ENCODE assay signal across 8 cellular contexts in the genomic region with DNA sequence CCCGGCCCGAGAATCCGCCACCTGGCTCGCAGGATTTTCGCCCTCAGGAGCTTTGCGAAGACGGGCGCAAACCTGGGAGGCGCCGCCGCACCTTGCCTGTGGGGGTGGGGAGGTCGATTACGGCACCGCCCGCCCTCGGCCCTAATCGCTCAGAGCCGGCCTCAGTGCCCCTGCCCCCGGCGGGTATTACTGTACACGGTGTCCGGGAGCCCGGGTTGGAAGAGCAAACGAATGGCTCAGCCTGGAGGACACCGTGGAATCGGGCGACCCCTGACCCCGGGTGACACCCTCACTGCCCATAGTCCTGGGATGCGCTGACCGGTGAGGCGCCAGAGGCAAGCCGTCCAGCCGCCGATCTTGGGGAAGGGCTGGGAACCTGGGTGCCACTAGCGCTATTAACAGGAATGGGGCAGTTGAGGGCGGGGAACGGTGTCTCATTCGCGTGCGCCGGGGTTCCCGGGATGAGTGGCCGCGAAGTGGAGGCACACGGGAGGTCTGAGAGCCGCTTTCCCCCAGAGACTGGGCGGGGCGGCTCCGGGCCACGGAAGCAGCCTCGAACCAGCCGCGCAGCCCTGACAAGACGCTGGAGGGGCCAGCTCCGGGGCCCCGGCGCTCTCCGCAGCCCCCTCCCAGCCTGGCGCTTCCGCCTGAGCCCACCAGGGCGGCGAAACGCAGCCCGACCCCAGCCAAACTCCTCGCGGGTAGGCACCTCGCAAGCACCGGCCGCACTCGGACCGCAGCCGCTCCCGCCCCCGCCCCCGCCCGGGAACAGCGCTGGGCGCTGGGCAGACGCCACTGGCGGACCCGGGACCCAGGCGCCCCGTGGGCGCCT.
DNase-seq lines count a peak whose midpoint lies in the region; ATAC-seq and TF ChIP-seq lines count a peak whose summit lies in the region.

No MANE protein-coding gene starts in this region.

- H3K27ac ChIP-seq in CD8-positive, alpha-beta T cell (ENCODE audit: low read depth, low read length): no peak overlapping the region
- H3K27ac ChIP-seq in lung (ENCODE audit: low read depth in 1 of 2, low read length in 1 of 2): no peak overlapping the region

- no peaks in the 10 kb centered on the region for H3K9me3 Mint-ChIP-seq in CD8-positive, alpha-beta T cell
- no peaks in the 10 kb centered on the region for H3K9me3 Mint-ChIP-seq in activated T-helper 1 cell treated with anti-CD3 and anti-CD28 coated beads, Interleukin-12 subunit alpha, Interleukin-12 subunit beta, Interleukin-2, Interleukin-4 antibody, amounts not matched to agents 30 ng/mL and 10 ng/mL and 1 ng/mL, durations not matched to agents 14 hours and 24 hours and 36 hours

- 3 to 4% methylated on average over 67 to 84 of the region's 84 CpGs for WGBS in lung, 2 donors

- intact Hi-C loops in CD8-positive, alpha-beta T cell (cut with DNase I, micrococcal nuclease): no loop called here
- intact Hi-C loops in activated T-helper 1 cell treated with anti-CD3 and anti-CD28 coated beads, Interleukin-12 subunit alpha, Interleukin-12 subunit beta, Interleukin-2, Interleukin-4 antibody, amounts not matched to agents 30 ng/mL and 10 ng/mL and 1 ng/mL, durations not matched to agents 14 hours and 24 hours and 36 hours (cut with micrococcal nuclease): no loop called here

- no peak overlapping the region for H3K27ac Mint-ChIP-seq in CD8-positive, alpha-beta T cell
- no peak overlapping the region for H3K27ac Mint-ChIP-seq in activated T-helper 1 cell treated with anti-CD3 and anti-CD28 coated beads, Interleukin-12 subunit alpha, Interleukin-12 subunit beta, Interleukin-2, Interleukin-4 antibody, amounts not matched to agents 30 ng/mL and 10 ng/mL and 1 ng/mL, durations not matched to agents 14 hours and 24 hours and 36 hours

- H3K9me3 ChIP-seq in CD8-positive, alpha-beta T cell (ENCODE audit: low read length): no peaks in the 10 kb centered on the region
- H3K9me3 ChIP-seq in lung (ENCODE audit: control insufficient read depth in 2 of 2, insufficient read depth in 1 of 2, low read length in 1 of 2): no peaks in the 10 kb centered on the region

- no peaks in the 10 kb centered on the region for H3K36me3 Mint-ChIP-seq in CD8-positive, alpha-beta T cell
- peaks cover 2% of the 10 kb centered on the region for H3K36me3 Mint-ChIP-seq in activated T-helper 1 cell treated with anti-CD3 and anti-CD28 coated beads, Interleukin-12 subunit alpha, Interleukin-12 subunit beta, Interleukin-2, Interleukin-4 antibody, amounts not matched to agents 30 ng/mL and 10 ng/mL and 1 ng/mL, durations not matched to agents 14 hours and 24 hours and 36 hours (ENCODE audit: low read depth)

- peak overlapping the region; percentile 60 for H3K4me3 ChIP-seq in CD8-positive, alpha-beta T cell (ENCODE audit: low read depth, low read length)
- H3K4me3 ChIP-seq in lung: peak overlapping the region; percentile 33

- CTCF ChIA-PET in CD8-positive, alpha-beta T cell (lab: Charles Lee): no interaction called here

- H3K36me3 ChIP-seq in CD8-positive, alpha-beta T cell (ENCODE audit: insufficient read depth, low read length): no peaks in the 10 kb centered on the region
- no peaks in the 10 kb centered on the region for H3K36me3 ChIP-seq in lung (ENCODE audit: control insufficient read depth in 2 of 2, insufficient read depth in 2 of 2, low read length in 2 of 2)

- peaks cover 30% of the 10 kb centered on the region for H3K4me1 Mint-ChIP-seq in CD8-positive, alpha-beta T cell (ENCODE audit: low read depth)
- H3K4me1 Mint-ChIP-seq in activated T-helper 1 cell treated with anti-CD3 and anti-CD28 coated beads, Interleukin-12 subunit alpha, Interleukin-12 subunit beta, Interleukin-2, Interleukin-4 antibody, amounts not matched to agents 30 ng/mL and 10 ng/mL and 1 ng/mL, durations not matched to agents 14 hours and 24 hours and 36 hours (ENCODE audit: low read depth): peaks cover 21% of the 10 kb centered on the region

- DNase-seq in CD8-positive, alpha-beta T cell: no peak
- no peak for DNase-seq in activated T-helper 1 cell treated with anti-CD3 and anti-CD28 coated beads, Interleukin-12 subunit alpha, Interleukin-12 subunit beta, Interleukin-2, Interleukin-4 antibody, amounts not matched to agents 30 ng/mL and 10 ng/mL and 1 ng/mL, durations not matched to agents 14 hours and 24 hours and 36 hours (ENCODE audit: low spot score)
- DNase-seq in lung (ENCODE audit: low spot score) (no peak), HCEC 1CT (no peak), superior temporal gyrus (ENCODE audit: extremely low spot score) (no peak)

- peak; percentile 1 for ATAC-seq in CD8-positive, alpha-beta T cell
- ATAC-seq in HG02852 (IDR thresholded peaks at IDR 0.05; ENCODE audit: unreplicated experiment) (peak; percentile 12), lung (ENCODE audit: insufficient read depth, low FRiP score) (no peak), GM21447 (IDR thresholded peaks at IDR 0.05; ENCODE audit: unreplicated experiment) (no peak), GM19452 (IDR thresholded peaks at IDR 0.05; ENCODE audit: unreplicated experiment) (no peak)

- H3K4me3 Mint-ChIP-seq in CD8-positive, alpha-beta T cell: peak overlapping the region; percentile 45
- peak overlapping the region; percentile 30 for H3K4me3 Mint-ChIP-seq in activated T-helper 1 cell treated with anti-CD3 and anti-CD28 coated beads, Interleukin-12 subunit alpha, Interleukin-12 subunit beta, Interleukin-2, Interleukin-4 antibody, amounts not matched to agents 30 ng/mL and 10 ng/mL and 1 ng/mL, durations not matched to agents 14 hours and 24 hours and 36 hours

- no peak for TF ChIP-seq CTCF in CD8-positive, alpha-beta T cell (IDR thresholded peaks at IDR 0.05)
- TF ChIP-seq CTCF in lung (IDR thresholded peaks at IDR 0.05; ENCODE audit: control extremely low read depth, extremely low read depth): no peak

- POLR2A ChIA-PET in CD8-positive, alpha-beta T cell (lab: Charles Lee): no interaction called here

- peaks cover 35% of the 10 kb centered on the region for H3K27me3 Mint-ChIP-seq in CD8-positive, alpha-beta T cell (ENCODE audit: low read depth)
- peaks cover 59% of the 10 kb centered on the region for H3K27me3 Mint-ChIP-seq in activated T-helper 1 cell treated with anti-CD3 and anti-CD28 coated beads, Interleukin-12 subunit alpha, Interleukin-12 subunit beta, Interleukin-2, Interleukin-4 antibody, amounts not matched to agents 30 ng/mL and 10 ng/mL and 1 ng/mL, durations not matched to agents 14 hours and 24 hours and 36 hours (ENCODE audit: insufficient read depth)

- peaks cover 46% of the 10 kb centered on the region for H3K4me1 ChIP-seq in CD8-positive, alpha-beta T cell (ENCODE audit: insufficient read depth, low read length)
- H3K4me1 ChIP-seq in lung (ENCODE audit: control insufficient read depth in 2 of 2, insufficient read depth in 2 of 2, low read length in 2 of 2): peaks cover 0 to 29% of the 10 kb centered on the region in 2 donors

- H3K27me3 ChIP-seq in CD8-positive, alpha-beta T cell (ENCODE audit: insufficient read depth, low read length): peaks cover 50% of the 10 kb centered on the region
- H3K27me3 ChIP-seq in lung (ENCODE audit: control insufficient read depth, insufficient read depth): no peaks in the 10 kb centered on the region

Comparison
In these comparisons a context has a peak if more than half of its experiments do, and no peak if none do; other contexts are left out.
1. ATAC-seq: peak in CD8-positive, alpha-beta T cell (single experiment) and HG02852 (single experiment); none in lung (single experiment), GM21447 (single experiment) and GM19452 (single experiment).